In genomic region chr11:36030707-36031365, GRCh38 we compare ENCODE assay signal across 11 cellular contexts.
A peak's percentile ranks its signal among the peaks of the same experiment; 100 is the strongest.
DNase-seq lines count a peak whose midpoint lies in the region; TF ChIP-seq lines count a peak whose summit lies in the region.
"Had no signal": no experiment of that assay in that cellular context is flagged by ENCODE, and none has a peak within 500 bp of the region (broad histone marks: within the 10 kb centered on the region; RNA-seq: fewer than 3 reads in every experiment).

No MANE protein-coding gene starts in this region.

- TF ChIP-seq CTCF in HFF-Myc (IDR thresholded peaks at IDR 0.05; ENCODE audit: low read depth, low read length, missing control alignments), result no peak

- H3K4me3 ChIP-seq in HFF-Myc (replicated peaks; ENCODE audit: low read depth, low read length), result no peak overlapping the region
- H3K4me3 ChIP-seq: skin epidermis, transverse colon had no signal

- peak; percentile 61 for DNase-seq in AG08395 (ENCODE audit: low spot score)
- peak; percentile 52 for DNase-seq in HFF-Myc (ENCODE audit: extremely low read depth, low read depth)
- DNase-seq in brain pericyte (ENCODE audit: low read depth, low spot score), result peak; percentile 66
- peak; percentile 66 for DNase-seq in islet precursor cell
- DNase-seq in HPDE6-E6E7 (ENCODE audit: extremely low spot score), result no peak
- DNase-seq in activated effector memory CD4-positive, alpha-beta T cell treated with anti-CD3 and anti-CD28 coated beads, Interleukin-2, amount 50 U/mL, for 16 hours, result no peak
- DNase-seq in ureter (ENCODE audit: low spot score), result no peak
- no peak for DNase-seq in OCI-M2 (lab: John Stamatoyannopoulos, UW; ENCODE audit: unreplicated experiment)
- DNase-seq: activated T-cell treated with anti-CD3 and anti-CD28 coated beads, Interleukin-2, amount 50 U/mL, for 1 hour; transverse colon had no signal

Comparison
In these comparisons a context has a peak if more than half of its experiments do, and no peak if none do; other contexts are left out.
1. DNase-seq: peak in AG08395 (single experiment), HFF-Myc (single experiment), brain pericyte (single experiment) and islet precursor cell (single experiment); none in HPDE6-E6E7 (single experiment), activated effector memory CD4-positive, alpha-beta T cell treated with anti-CD3 and anti-CD28 coated beads, Interleukin-2, amount 50 U/mL, for 16 hours (single experiment), ureter (single experiment) and OCI-M2 (single experiment).